ENCODE assay signal across 8 cellular contexts in the genomic region with DNA sequence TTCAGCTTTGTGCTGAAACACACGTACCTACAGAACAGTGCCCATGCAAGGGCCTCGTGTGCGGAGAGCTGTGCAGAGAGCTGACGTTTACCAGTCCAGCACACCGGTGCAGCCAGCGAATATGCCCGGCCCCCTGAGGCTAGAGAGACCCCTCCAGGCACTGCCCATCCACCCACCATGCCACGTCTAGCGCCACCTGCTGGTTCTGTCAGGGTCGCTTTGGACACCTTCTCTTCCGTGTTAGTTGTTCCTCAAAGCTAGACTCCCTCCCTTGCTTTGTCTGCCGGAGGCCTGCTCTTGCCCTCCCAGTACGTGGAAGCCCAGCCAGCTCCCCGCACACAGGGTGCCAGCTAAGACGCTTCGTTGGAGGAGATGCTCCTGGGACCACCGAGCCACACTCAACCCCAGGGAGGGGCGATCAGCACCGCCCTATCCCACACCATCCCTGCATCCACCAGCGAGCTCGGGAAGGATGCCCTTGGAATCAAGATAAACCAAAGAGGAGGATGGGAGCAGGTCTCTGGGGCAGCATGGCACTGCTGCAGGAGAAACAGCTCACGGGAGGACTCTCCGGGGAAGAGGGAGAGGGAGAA.
A peak's percentile ranks its signal among the peaks of the same experiment; 100 is the strongest.
DNase-seq lines count a peak whose midpoint lies in the region.

No MANE protein-coding gene starts in this region.

- no peak overlapping the region for H3K27ac ChIP-seq in iPS DF 6.9 (ENCODE audit: low read length)

- H3K4me1 ChIP-seq in iPS DF 6.9 (ENCODE audit: control insufficient read depth, insufficient read depth, low read length), result 0 out of 2 replicates have a peak, but pooled peaks cover 1% of the 10 kb centered on the region

- H3K27me3 ChIP-seq in iPS DF 6.9 (ENCODE audit: control insufficient read depth, insufficient read depth, low read length), result no peaks in the 10 kb centered on the region

- H3K36me3 ChIP-seq in iPS DF 6.9 (ENCODE audit: control insufficient read depth, insufficient read depth, low read length), result no peaks in the 10 kb centered on the region

- WGBS in iPS DF 6.9 (ENCODE audit: insufficient coverage, insufficient read length), result no CpG with 5 or more reads among the region's 23 CpGs

- peak; percentile 39 for DNase-seq in ELR (ENCODE audit: low read depth)
- DNase-seq in NCI-H69 (lab: John Stamatoyannopoulos, UW), result peak; percentile 52
- DNase-seq in activated gamma-delta T cell treated with anti-CD3 and anti-CD28 coated beads, Interleukin-2, amount 50 U/mL, for 16 hours (ENCODE audit: low read depth), result peak; percentile 11
- DNase-seq in iPS DF 6.9 (ENCODE audit: low read depth, low spot score), result peak; percentile 48
- peak; percentile 18 for DNase-seq in stimulated activated CD8-positive, alpha-beta memory T cell treated with anti-CD3 and anti-CD28 coated beads, Interleukin-15, amount 100 ng/mL, for 1 hour (ENCODE audit: low read depth)
- no peak for DNase-seq in cerebellar nuclear complex (lab: John Stamatoyannopoulos, UW)
- no peak for DNase-seq in medulla oblongata (ENCODE audit: extremely low spot score)
- no peak for DNase-seq in DMS114 treated with DMSO at 0.1 percent for 48 hours (lab: John Stamatoyannopoulos, UW; ENCODE audit: unreplicated experiment)

- no peaks in the 10 kb centered on the region for H3K9me3 ChIP-seq in iPS DF 6.9 (ENCODE audit: control insufficient read depth, insufficient read depth, low read length)

- no peak overlapping the region for H3K4me3 ChIP-seq in iPS DF 6.9 (ENCODE audit: low read length)

Comparison
In these comparisons a context has a peak if more than half of its experiments do, and no peak if none do; other contexts are left out.
1. DNase-seq: peak in ELR (single experiment), NCI-H69 (single experiment), activated gamma-delta T cell treated with anti-CD3 and anti-CD28 coated beads, Interleukin-2, amount 50 U/mL, for 16 hours (single experiment), iPS DF 6.9 (single experiment) and stimulated activated CD8-positive, alpha-beta memory T cell treated with anti-CD3 and anti-CD28 coated beads, Interleukin-15, amount 100 ng/mL, for 1 hour (single experiment); none in cerebellar nuclear complex (0 of 2), medulla oblongata (single experiment) and DMS114 treated with DMSO at 0.1 percent for 48 hours (single experiment).